Comparison of ENCODE assay signal across 1 cellular context in genomic region chr10:86293323-86293840, GRCh38.
TF ChIP-seq lines count a peak whose summit lies in the region.

No MANE protein-coding gene starts in this region.

TF ChIP-seq in GM23338, 12 proteins besides CTCF, POLR2A, EP300 and RAD21 (continued from another document):
- no peak for TF ChIP-seq NANOG (IDR thresholded peaks at IDR 0.05; ENCODE audit: borderline replicate concordance)
